Comparison of ENCODE assay signal across 8 cellular contexts in the genomic region with DNA sequence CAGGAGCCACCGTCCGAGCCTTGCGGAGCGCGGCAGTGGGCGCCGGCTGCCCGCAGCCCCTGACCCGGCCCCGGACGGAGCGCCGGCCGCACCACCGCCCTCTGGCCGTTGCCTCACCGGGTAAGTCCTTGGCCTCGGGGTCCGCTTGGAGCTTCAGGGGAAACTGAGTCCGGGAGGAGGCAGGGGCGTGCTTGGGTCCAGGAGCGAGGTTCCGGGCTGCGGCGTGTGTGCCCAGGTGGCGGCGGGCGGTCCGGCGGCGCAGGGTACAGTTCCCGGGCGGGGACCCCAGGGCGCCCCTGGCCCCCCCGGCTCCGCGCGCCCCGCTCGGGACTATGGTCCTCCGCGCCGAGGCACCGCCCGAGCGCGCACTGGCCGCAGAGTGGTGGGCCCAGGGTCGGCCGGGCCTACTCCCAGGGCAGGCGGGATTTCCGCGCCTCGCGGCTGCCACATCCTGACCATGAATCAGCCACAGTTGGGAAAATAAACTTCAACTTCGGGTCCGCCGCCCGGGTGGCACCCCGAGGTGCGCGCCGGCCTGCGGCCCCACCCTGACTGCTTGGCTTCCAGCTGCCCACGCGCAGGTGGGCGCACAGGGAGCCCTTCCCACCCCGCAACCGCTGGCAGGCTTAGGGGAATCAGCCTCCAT. TPM values are rescaled to one million over a fixed set of nuclear protein-coding genes. Genes with fewer than 3 reads are reported as not detected.
DNase-seq lines count a peak whose midpoint lies in the region; ATAC-seq and TF ChIP-seq lines count a peak whose summit lies in the region.

No MANE protein-coding gene starts in this region.

- H3K9me3 ChIP-seq in HCT116 (ENCODE audit: control insufficient read depth in 1 of 2, insufficient read depth in 1 of 2, low read depth in 1 of 2, low read length in 2 of 2) (no peaks in the 10 kb centered on the region), iPS-18a (ENCODE audit: control insufficient read depth, low read depth, low read length) (no peaks in the 10 kb centered on the region)

- CTCF ChIA-PET in HCT116 (lab: Charles Lee) = interaction anchor here (1.5 kb wide), 1 partner anchor 24 kb away, joined by 3 read pairs; no protein-coding TSS in a partner anchor

- H3K9me3 Mint-ChIP-seq in activated naive CD8-positive, alpha-beta T cell (ENCODE audit: low read depth) = no peaks in the 10 kb centered on the region
- H3K9me3 Mint-ChIP-seq in stimulated activated naive CD8-positive, alpha-beta T cell treated with anti-CD3 and anti-CD28 coated beads, Interleukin-15, Interleukin-2, amounts not matched to agents 100 ng/mL and 50 ng/mL, for 24 hours = no peaks in the 10 kb centered on the region

- POLR2A ChIA-PET in HCT116 (lab: Charles Lee) = interaction anchor here (1.6 kb wide), 1 partner anchor 24 kb away, joined by 5 read pairs; no protein-coding TSS in a partner anchor

- no peaks in the 10 kb centered on the region for H3K27me3 Mint-ChIP-seq in activated naive CD8-positive, alpha-beta T cell
- H3K27me3 Mint-ChIP-seq in stimulated activated naive CD8-positive, alpha-beta T cell treated with anti-CD3 and anti-CD28 coated beads, Interleukin-15, Interleukin-2, amounts not matched to agents 100 ng/mL and 50 ng/mL, for 24 hours = no peaks in the 10 kb centered on the region

- DNase-seq in AG09309 (ENCODE audit: low read depth) (no peak), HCT116 (ENCODE audit: low read depth, low spot score) (no peak), sciatic nerve (ENCODE audit: low spot score) (no peak), cerebellar nuclear complex (lab: John Stamatoyannopoulos, UW) (no peak)

- H3K36me3 Mint-ChIP-seq in activated naive CD8-positive, alpha-beta T cell = no peaks in the 10 kb centered on the region
- no peaks in the 10 kb centered on the region for H3K36me3 Mint-ChIP-seq in stimulated activated naive CD8-positive, alpha-beta T cell treated with anti-CD3 and anti-CD28 coated beads, Interleukin-15, Interleukin-2, amounts not matched to agents 100 ng/mL and 50 ng/mL, for 24 hours (ENCODE audit: low read depth)

- RAD21 ChIA-PET in HCT116 (lab: Charles Lee; ENCODE audit: low non-redundant PET in 1 of 2, low total read pairs in 2 of 2, uncharacterized antibody in 2 of 2, unreplicated experiment in 2 of 2) = interaction anchor here in 1 of 2 experiments (1.0 kb wide), 1 partner anchor 8 kb away, joined by 6 read pairs; no protein-coding TSS in a partner anchor

- TF ChIP-seq POLR2A in HCT116 (IDR thresholded peaks at IDR 0.05; ENCODE audit: borderline replicate concordance, extremely low read depth, insufficient read depth, insufficient read length) = no peak

- H3K27ac ChIP-seq in HCT116 (ENCODE audit: low read depth, low read length) = peak overlapping the region; percentile 98
- H3K27ac ChIP-seq in iPS-18a (ENCODE audit: low read length) = no peak overlapping the region

- peak overlapping the region; percentile 82 for H3K4me3 Mint-ChIP-seq in activated naive CD8-positive, alpha-beta T cell
- peak overlapping the region; percentile 79 for H3K4me3 Mint-ChIP-seq in stimulated activated naive CD8-positive, alpha-beta T cell treated with anti-CD3 and anti-CD28 coated beads, Interleukin-15, Interleukin-2, amounts not matched to agents 100 ng/mL and 50 ng/mL, for 24 hours

- H3K9me2 ChIP-seq in HCT116 (ENCODE audit: insufficient read depth) = no peaks in the 10 kb centered on the region

- H3K4me2 ChIP-seq in HCT116 (ENCODE audit: low read length) = peak overlapping the region; percentile 99

- ATAC-seq in HCT116 (peak; percentile 3; the same call in 1 of the 2 replicates), GM21576 (IDR thresholded peaks at IDR 0.05; ENCODE audit: unreplicated experiment) (no peak), sciatic nerve (no peak)

- BruUV-seq in HCT116 (replicated peaks; lab: Mats Ljungman, UMichigan) = no TSS peak

- H3K4me1 ChIP-seq in HCT116 (ENCODE audit: control insufficient read depth in 1 of 2, insufficient read depth in 2 of 2, low read length in 2 of 2) (peaks cover 41 to 60% of the 10 kb centered on the region in 2 experiments), iPS-18a (ENCODE audit: control insufficient read depth, low read depth, low read length) (peaks cover 15% of the 10 kb centered on the region)

- H3K36me3 ChIP-seq in HCT116 (ENCODE audit: control insufficient read depth in 1 of 2, insufficient read depth in 2 of 2, low read length in 2 of 2) = peaks cover 0 to 18% of the 10 kb centered on the region in 2 experiments; a peak in 2 of 4 replicates
- H3K36me3 ChIP-seq in iPS-18a (ENCODE audit: control insufficient read depth, low read depth, low read length) = no peaks in the 10 kb centered on the region

- TF ChIP-seq RAD21 in HCT116 (IDR thresholded peaks at IDR 0.05; ENCODE audit: low read depth) = no peak

- H3K27ac Mint-ChIP-seq in activated naive CD8-positive, alpha-beta T cell = no peak overlapping the region
- no peak overlapping the region for H3K27ac Mint-ChIP-seq in stimulated activated naive CD8-positive, alpha-beta T cell treated with anti-CD3 and anti-CD28 coated beads, Interleukin-15, Interleukin-2, amounts not matched to agents 100 ng/mL and 50 ng/mL, for 24 hours

- TF ChIP-seq CTCF in AG09309 (IDR thresholded peaks at IDR 0.05; ENCODE audit: control insufficient read depth, insufficient read depth, low read depth, low read length, missing control alignments) (no peak), HCT116 (IDR thresholded peaks at IDR 0.05 in 2 of 3, conservative IDR thresholded peaks at IDR 0.05 in 1 of 3; ENCODE audit: borderline replicate concordance in 1 of 3, insufficient read depth in 1 of 3, low read depth in 2 of 3, low read length in 2 of 3) (no peak)

- H2AFZ ChIP-seq in HCT116 (ENCODE audit: low read depth, low read length, poor library complexity, severe bottlenecking) = no peak overlapping the region

- intact Hi-C loops in HCT116 (cut with micrococcal nuclease) = no loop called here
- intact Hi-C loops in sciatic nerve (cut with DNase I) = no loop called here

- no peaks in the 10 kb centered on the region for H4K20me1 ChIP-seq in HCT116 (ENCODE audit: insufficient read depth)

- peak overlapping the region; percentile 91 for H3K9ac ChIP-seq in HCT116 (ENCODE audit: low read length)
- H3K9ac ChIP-seq in iPS-18a (ENCODE audit: low read length) = peak overlapping the region; percentile 63

- H3K27me3 ChIP-seq in HCT116 (ENCODE audit: insufficient read depth, low read length) = no peaks in the 10 kb centered on the region
- no peaks in the 10 kb centered on the region for H3K27me3 ChIP-seq in iPS-18a (ENCODE audit: control insufficient read depth, insufficient read depth, low read length)

- H3K4me1 Mint-ChIP-seq in activated naive CD8-positive, alpha-beta T cell (ENCODE audit: low read depth) = peaks cover 53% of the 10 kb centered on the region
- H3K4me1 Mint-ChIP-seq in stimulated activated naive CD8-positive, alpha-beta T cell treated with anti-CD3 and anti-CD28 coated beads, Interleukin-15, Interleukin-2, amounts not matched to agents 100 ng/mL and 50 ng/mL, for 24 hours (ENCODE audit: low read depth) = peaks cover 62% of the 10 kb centered on the region

- peaks cover 52% of the 10 kb centered on the region for H3K79me2 ChIP-seq in HCT116 (ENCODE audit: insufficient read depth, low read length)

- H3K4me3 ChIP-seq in AG09309 (ENCODE audit: control insufficient read depth, low read depth, low read length) (peak overlapping the region; percentile 68), HCT116 (replicated peaks in 1 of 2; ENCODE audit: low read depth in 1 of 2, low read length in 2 of 2) (peak overlapping the region; percentile 72 to 85), iPS-18a (ENCODE audit: low read length) (peak overlapping the region; percentile 56)

TF ChIP-seq in HCT116, 20 proteins besides CTCF, POLR2A, EP300 and RAD21 (continues in another document):
- TF ChIP-seq ELF1 (IDR thresholded peaks at IDR 0.05; ENCODE audit: borderline replicate concordance, low read depth) = no peak
- TF ChIP-seq ZBTB33 (IDR thresholded peaks at IDR 0.05; ENCODE audit: extremely low read depth, insufficient replicate concordance, low read length) = no peak
- TF ChIP-seq CBX3 (IDR thresholded peaks at IDR 0.05; ENCODE audit: low read depth) = no peak
- TF ChIP-seq, protein P1, sequence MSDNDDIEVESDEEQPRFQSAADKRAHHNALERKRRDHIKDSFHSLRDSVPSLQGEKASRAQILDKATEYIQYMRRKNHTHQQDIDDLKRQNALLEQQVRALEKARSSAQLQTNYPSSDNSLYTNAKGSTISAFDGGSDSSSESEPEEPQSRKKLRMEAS (IDR thresholded peaks at IDR 0.05) = no peak

RNA-seq across cellular contexts. Expression of gene INF2, which starts 0.3 kb away (rescaled TPM):
- total RNA-seq in HCT116 (2021; ENCODE audit: unreplicated experiment) (95.8 TPM), sciatic nerve (343 TPM)
- 43.9 and 46.6 TPM in 2 replicates for polyA plus RNA-seq in HCT116 (2012)

RNA-seq across cellular contexts. Expression of gene ADSS1, which starts 34.3 kb away (rescaled TPM):
- 9.9 TPM for total RNA-seq in HCT116 (2021; ENCODE audit: unreplicated experiment)
- 12.5 and 15.4 TPM in 2 replicates for polyA plus RNA-seq in HCT116 (2012)
- 11.5 TPM for total RNA-seq in sciatic nerve
